Comparison of ENCODE assay signal across 1 cellular context in genomic region chr1:244780311-244780710, GRCh38.
TF ChIP-seq lines count a peak whose summit lies in the region.

No MANE protein-coding gene starts in this region.

TF ChIP-seq in GM23338, 12 proteins besides CTCF, POLR2A, EP300 and RAD21 (continued from another document):
- no peak for TF ChIP-seq ZNF462 (CRISPR knock-in tag; IDR thresholded peaks at IDR 0.05)
